In the genomic region with DNA sequence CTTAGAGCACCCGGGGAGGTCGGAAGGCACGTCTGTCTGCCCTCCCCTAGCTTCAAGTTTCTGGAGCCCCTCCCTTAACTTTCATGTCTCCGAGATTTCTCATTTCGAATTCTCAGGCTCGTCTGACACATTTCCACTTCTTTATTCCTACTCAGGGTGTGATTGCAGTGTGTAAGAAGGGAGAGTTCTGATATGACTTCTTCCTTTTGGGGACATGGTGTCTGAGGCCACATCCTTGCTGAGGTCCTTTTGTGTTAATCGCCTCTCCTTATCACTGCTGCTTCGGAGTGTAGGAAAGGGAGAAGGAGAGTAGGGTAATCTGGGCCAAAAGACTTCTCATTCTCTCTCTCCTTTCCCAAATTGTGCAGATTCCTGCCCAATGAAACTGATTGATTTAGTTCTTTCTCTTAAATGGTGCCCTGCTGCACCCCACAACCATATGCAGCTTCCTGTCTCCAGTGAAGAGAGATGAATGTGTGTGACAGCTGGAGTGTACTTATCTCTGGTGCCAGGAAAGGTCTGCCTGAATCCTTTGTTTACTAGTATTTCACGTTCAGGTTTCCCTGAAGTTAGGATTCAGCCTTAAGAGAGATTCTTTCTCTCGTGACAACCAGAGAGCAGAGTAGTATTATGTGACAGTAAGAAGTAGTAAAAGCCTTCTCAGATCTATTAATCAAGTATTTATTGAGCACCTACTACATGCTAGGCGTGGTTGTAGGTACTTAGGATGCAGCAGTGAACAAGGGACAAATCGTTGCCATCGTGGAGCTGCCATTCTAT, we compare ENCODE assay signal across 1 cellular context.
TF ChIP-seq lines count a peak whose summit lies in the region.

No MANE protein-coding gene starts in this region.

TF ChIP-seq in endothelial cell of umbilical vein, 7 proteins besides CTCF, POLR2A, EP300 and RAD21:
- TF ChIP-seq MYC (IDR thresholded peaks at IDR 0.05; ENCODE audit: low read depth, low read length) (no peak), JUN (IDR thresholded peaks at IDR 0.05; ENCODE audit: borderline replicate concordance, insufficient read depth, insufficient read length, low read depth) (no peak), POLR2AphosphoS5 (IDR thresholded peaks at IDR 0.05; ENCODE audit: insufficient read depth, low read depth, low read length) (no peak), EZH2 (IDR thresholded peaks at IDR 0.05; ENCODE audit: borderline replicate concordance, low read depth, low read length, severe bottlenecking) (no peak), MAX (IDR thresholded peaks at IDR 0.05; ENCODE audit: insufficient read depth, insufficient read length) (no peak), FOS (IDR thresholded peaks at IDR 0.05; ENCODE audit: borderline replicate concordance, insufficient read depth, low read length) (no peak)
